In the genomic region with DNA sequence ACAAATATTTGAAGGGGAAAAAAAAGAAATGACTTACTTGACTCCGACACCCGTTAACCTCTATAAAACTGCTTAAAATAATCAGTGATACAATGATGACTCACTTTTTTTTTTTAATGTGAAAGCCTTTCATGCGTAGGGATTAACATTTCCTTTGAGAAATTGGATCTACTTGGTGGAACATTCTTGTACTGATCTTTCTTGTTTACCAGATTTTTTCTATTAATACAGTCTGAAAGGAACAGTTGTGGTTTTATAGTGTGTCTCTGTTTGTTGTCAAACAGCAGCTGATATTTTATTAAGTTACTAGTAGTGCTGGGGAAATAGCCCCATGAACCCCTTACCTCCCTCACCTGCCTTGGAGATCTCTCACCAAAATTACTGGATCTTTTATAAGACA, we compare ENCODE assay signal across 12 cellular contexts. TPM values are rescaled to one million over a fixed set of nuclear protein-coding genes. Genes with fewer than 3 reads are reported as not detected.
DNase-seq lines count a peak whose midpoint lies in the region; ATAC-seq and TF ChIP-seq lines count a peak whose summit lies in the region.
"Had no signal": no experiment of that assay in that cellular context is flagged by ENCODE, and none has a peak within 500 bp of the region (broad histone marks: within the 10 kb centered on the region; RNA-seq: fewer than 3 reads in every experiment).

No MANE protein-coding gene starts in this region.

- H3K4me3 ChIP-seq in HEK293 (ENCODE audit: low read depth, low read length) (no peak overlapping the region), ascending aorta (no peak overlapping the region), gastroesophageal sphincter (no peak overlapping the region), thoracic aorta (peak overlapping the region; percentile 7), vagina (no peak overlapping the region)
- H3K4me3 ChIP-seq: GM12878 had no signal

- TF ChIP-seq POLR2A in gastroesophageal sphincter (IDR thresholded peaks at IDR 0.05) (no peak), vagina (IDR thresholded peaks at IDR 0.05) (no peak)

- H3K27me3 ChIP-seq in ascending aorta (no peaks in the 10 kb centered on the region), gastroesophageal sphincter (no peaks in the 10 kb centered on the region), thoracic aorta (replicated peaks; ENCODE audit: insufficient read depth) (no peaks in the 10 kb centered on the region), vagina (no peaks in the 10 kb centered on the region)

- TF ChIP-seq CTCF in HEK293 (tag by site-specific recombination; IDR thresholded peaks at IDR 0.05) (no peak), ascending aorta (IDR thresholded peaks at IDR 0.05) (no peak), gastroesophageal sphincter (IDR thresholded peaks at IDR 0.05) (no peak), thoracic aorta (IDR thresholded peaks at IDR 0.05) (no peak), vagina (IDR thresholded peaks at IDR 0.05) (no peak)

- H3K9me3 ChIP-seq in HEK293 (ENCODE audit: control insufficient read depth, insufficient read depth, low read depth, low read length), result no peaks in the 10 kb centered on the region
- no peaks in the 10 kb centered on the region for H3K9me3 ChIP-seq in ascending aorta
- no peaks in the 10 kb centered on the region for H3K9me3 ChIP-seq in gastroesophageal sphincter
- H3K9me3 ChIP-seq in thoracic aorta, result peaks cover 2% of the 10 kb centered on the region
- no peaks in the 10 kb centered on the region for H3K9me3 ChIP-seq in vagina

- ATAC-seq in gastroesophageal sphincter, result no peak
- ATAC-seq in thoracic aorta (ENCODE audit: insufficient number of reproducible peaks, low FRiP score, low read depth), result peak; percentile 63
- no peak for ATAC-seq in GM21825 (IDR thresholded peaks at IDR 0.05; ENCODE audit: unreplicated experiment)
- ATAC-seq: GM12878 had no signal

- H3K36me3 ChIP-seq in HEK293 (ENCODE audit: control insufficient read depth in 2 of 2, insufficient read depth in 1 of 2, low read length in 2 of 2), result peaks cover 0 to 22% of the 10 kb centered on the region in 2 experiments; a peak in 1 of 3 replicates
- peaks cover 0 to 25% of the 10 kb centered on the region in 2 donors for H3K36me3 ChIP-seq in ascending aorta
- peaks cover 0 to 29% of the 10 kb centered on the region in 2 donors for H3K36me3 ChIP-seq in gastroesophageal sphincter
- H3K36me3 ChIP-seq in thoracic aorta, result peaks cover 6% of the 10 kb centered on the region
- no peaks in the 10 kb centered on the region for H3K36me3 ChIP-seq in vagina

- peaks cover 8% of the 10 kb centered on the region; the same call in 1 of the 2 replicates for H3K4me1 ChIP-seq in HEK293 (ENCODE audit: control insufficient read depth, insufficient read depth, low read length)
- peaks cover 0 to 4% of the 10 kb centered on the region in 2 donors for H3K4me1 ChIP-seq in ascending aorta
- peaks cover 0 to 27% (median 6%) of the 10 kb centered on the region in 3 donors for H3K4me1 ChIP-seq in gastroesophageal sphincter
- peaks cover 8 to 14% of the 10 kb centered on the region in 2 donors for H3K4me1 ChIP-seq in thoracic aorta (ENCODE audit: control insufficient read depth in 1 of 2, low read depth in 2 of 2)
- H3K4me1 ChIP-seq in vagina, result peaks cover 10% of the 10 kb centered on the region

- H3K27ac ChIP-seq in HEK293 (ENCODE audit: extremely low read depth, low read depth, low read length), result no peak overlapping the region
- H3K27ac ChIP-seq in ascending aorta, result peak overlapping the region; percentile 38 to 70
- H3K27ac ChIP-seq in gastroesophageal sphincter, result peak overlapping the region in 3 of 4 donors; percentile 27 to 54 (median 42)
- H3K27ac ChIP-seq in thoracic aorta, result peak overlapping the region; percentile 42 to 73
- H3K27ac ChIP-seq in vagina, result no peak overlapping the region

- POLR2A ChIA-PET in HEK293 (lab: Yijun Ruan, JAX), result no interaction called here

- 0 to 31% methylated on average over 3 of the region's 3 CpGs for WGBS in gastroesophageal sphincter (ENCODE audit: low coverage in 1 of 2), 2 donors

- TF ChIP-seq EP300 in gastroesophageal sphincter (IDR thresholded peaks at IDR 0.05), result no peak

- intact Hi-C loops in ascending aorta (cut with DNase I) (loop anchor here (2.0 kb wide), 1 partner anchor 54 kb away; a partner anchor contains a TSS), vagina (cut with DNase I) (no loop called here)

- CTCF ChIA-PET in HEK293 (lab: Yijun Ruan, JAX), result interaction anchor here (0.7 kb wide), 1 partner anchor 24 kb away, joined by 3 read pairs; no protein-coding TSS in a partner anchor

- DNase-seq in ascending aorta (ENCODE audit: low spot score in 2 of 2) (no peak), thoracic aorta (ENCODE audit: low spot score) (no peak), vagina (ENCODE audit: extremely low spot score in 2 of 2) (no peak), SKM-1 (lab: John Stamatoyannopoulos, UW; ENCODE audit: unreplicated experiment) (no peak), DMS114 treated with DMSO at 0.1 percent for 48 hours (lab: John Stamatoyannopoulos, UW; ENCODE audit: unreplicated experiment) (no peak)
- DNase-seq: activated naive CD4-positive, alpha-beta T cell treated with anti-CD3 and anti-CD28 coated beads, Interleukin-2, amount 50 U/mL, for 16 hours; NCI-H1092 treated with DMSO at 0.1 percent for 48 hours; stimulated activated CD4-positive, alpha-beta T cell treated with anti-CD3 and anti-CD28 coated beads, Interleukin-4, amount 100 ng/mL, for 24 hours had no signal

TF ChIP-seq in HEK293, 187 proteins besides CTCF, POLR2A, EP300 and RAD21:
- TF ChIP-seq ZNF530 (tag by site-specific recombination; IDR thresholded peaks at IDR 0.05; ENCODE audit: low read depth), result no peak
- TF ChIP-seq SP7 (tag by site-specific recombination; IDR thresholded peaks at IDR 0.05), result no peak
- no peak for TF ChIP-seq ZNF777 (tag by site-specific recombination; IDR thresholded peaks at IDR 0.05; ENCODE audit: borderline replicate concordance)
- TF ChIP-seq, protein P1, sequence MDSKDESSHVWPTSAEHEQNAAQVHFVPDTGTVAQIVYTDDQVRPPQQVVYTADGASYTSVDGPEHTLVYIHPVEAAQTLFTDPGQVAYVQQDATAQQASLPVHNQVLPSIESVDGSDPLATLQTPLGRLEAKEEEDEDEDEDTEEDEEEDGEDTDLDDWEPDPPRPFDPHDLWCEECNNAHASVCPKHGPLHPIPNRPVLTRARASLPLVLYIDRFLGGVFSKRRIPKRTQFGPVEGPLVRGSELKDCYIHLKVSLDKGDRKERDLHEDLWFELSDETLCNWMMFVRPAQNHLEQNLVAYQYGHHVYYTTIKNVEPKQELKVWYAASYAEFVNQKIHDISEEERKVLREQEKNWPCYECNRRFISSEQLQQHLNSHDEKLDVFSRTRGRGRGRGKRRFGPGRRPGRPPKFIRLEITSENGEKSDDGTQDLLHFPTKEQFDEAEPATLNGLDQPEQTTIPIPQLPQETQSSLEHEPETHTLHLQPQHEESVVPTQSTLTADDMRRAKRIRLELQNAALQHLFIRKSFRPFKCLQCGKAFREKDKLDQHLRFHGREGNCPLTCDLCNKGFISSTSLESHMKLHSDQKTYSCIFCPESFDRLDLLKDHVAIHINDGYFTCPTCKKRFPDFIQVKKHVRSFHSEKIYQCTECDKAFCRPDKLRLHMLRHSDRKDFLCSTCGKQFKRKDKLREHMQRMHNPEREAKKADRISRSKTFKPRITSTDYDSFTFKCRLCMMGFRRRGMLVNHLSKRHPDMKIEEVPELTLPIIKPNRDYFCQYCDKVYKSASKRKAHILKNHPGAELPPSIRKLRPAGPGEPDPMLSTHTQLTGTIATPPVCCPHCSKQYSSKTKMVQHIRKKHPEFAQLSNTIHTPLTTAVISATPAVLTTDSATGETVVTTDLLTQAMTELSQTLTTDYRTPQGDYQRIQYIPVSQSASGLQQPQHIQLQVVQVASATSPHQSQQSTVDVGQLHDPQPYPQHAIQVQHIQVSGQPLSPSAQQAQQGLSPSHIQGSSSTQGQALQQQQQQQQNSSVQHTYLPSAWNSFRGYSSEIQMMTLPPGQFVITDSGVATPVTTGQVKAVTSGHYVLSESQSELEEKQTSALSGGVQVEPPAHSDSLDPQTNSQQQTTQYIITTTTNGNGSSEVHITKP (tag by site-specific recombination; IDR thresholded peaks at IDR 0.05), result no peak
- peak; percentile 60; the same call in 1 of the 2 replicates for TF ChIP-seq ZNF549 (tag by site-specific recombination; IDR thresholded peaks at IDR 0.05)
- TF ChIP-seq ZNF558 (tag by site-specific recombination; IDR thresholded peaks at IDR 0.05), result no peak

RNA-seq across cellular contexts. Expression of a gene that starts 40.2 kb away (rescaled TPM):
- total RNA-seq in ascending aorta (0.53 TPM), gastroesophageal sphincter (under 1 TPM; 0.07 to 0.47 (median 0.21) TPM), thoracic aorta (1 to 10 TPM; 3.2 to 8.6 TPM), vagina (0.98 TPM)

RNA-seq across cellular contexts. Expression of a gene that starts 53.7 kb away (rescaled TPM):
- 15.8 TPM for total RNA-seq in ascending aorta
- total RNA-seq in gastroesophageal sphincter, result 100 to 1,000 TPM in 1 of 4 donors, 10 to 100 TPM in 3; 58.8 to 104 (median 85.6) TPM
- total RNA-seq in thoracic aorta, result 100 to 1,000 TPM in 1 of 2 donors, 10 to 100 TPM in 1; 44.1 to 133 TPM
- 32.9 TPM for total RNA-seq in vagina

Comparison
In these comparisons a context has a peak if more than half of its experiments do, and no peak if none do; other contexts are left out.
1. H3K27ac ChIP-seq: peak in ascending aorta (2 of 2), gastroesophageal sphincter (3 of 4) and thoracic aorta (2 of 2); none in HEK293 (single experiment) and vagina (single experiment).